ENCODE assay signal across 19 cellular contexts in genomic region chr6:149958124-149958523, GRCh38. TPM values are rescaled to one million over a fixed set of nuclear protein-coding genes. Genes with fewer than 3 reads are reported as not detected.
"Had no signal": no experiment of that assay in that cellular context is flagged by ENCODE, and none has a peak within 500 bp of the region (broad histone marks: within the 10 kb centered on the region; RNA-seq: fewer than 3 reads in every experiment).

No MANE protein-coding gene starts in this region.

RNA-seq across cellular contexts. Expression of gene ULBP1, which starts 5.6 kb away (rescaled TPM):
- total RNA-seq: body of pancreas, cardiac muscle cell had no signal
- polyA plus RNA-seq: cardiac muscle cell had no signal

RNA-seq across cellular contexts. Expression of gene ULBP2, which starts 16.3 kb away (rescaled TPM):
- total RNA-seq: activated T-helper 17 cell treated with anti-CD3 and anti-CD28 coated beads, Interleukin-2, amount 50 U/mL, for 72 hours; cardiac muscle cell had no signal
- polyA plus RNA-seq: cardiac muscle cell had no signal

RNA-seq across cellular contexts. Expression of gene RAET1G, which starts 35.2 kb away (rescaled TPM):
- total RNA-seq: activated CD4-positive, alpha-beta memory T cell treated with anti-CD3 and anti-CD28 coated beads, Interleukin-2, amount 10 ng/mL, durations not matched to agents 7 days and 5 days; activated CD4-positive, alpha-beta T cell treated with anti-CD3 and anti-CD28 coated beads for 36 hours; activated CD4-positive, alpha-beta T cell treated with anti-CD3 and anti-CD28 coated beads, Interleukin-2, amount 10 ng/mL, durations not matched to agents 7 days and 5 days; activated CD8-positive, alpha-beta memory T cell treated with anti-CD3 and anti-CD28 coated beads, Interleukin-2, amount 10 ng/mL, durations not matched to agents 7 days and 5 days; activated CD8-positive, alpha-beta T cell treated with anti-CD3 and anti-CD28 coated beads, Interleukin-2, amount 10 ng/mL, durations not matched to agents 7 days and 5 days; activated naive CD4-positive, alpha-beta T cell treated with anti-CD3 and anti-CD28 coated beads for 36 hours; activated naive CD4-positive, alpha-beta T cell treated with anti-CD3 and anti-CD28 coated beads, Interleukin-2, amount 50 U/mL, for 72 hours; activated naive CD8-positive, alpha-beta T cell treated with anti-CD3 and anti-CD28 coated beads for 36 hours; activated T-cell treated with anti-CD3 and anti-CD28 coated beads, Interleukin-2, amount 50 U/mL, for 4 hours; activated T-cell treated with anti-CD3 and anti-CD28 coated beads, Interleukin-2, amount 50 U/mL, for 72 hours; activated T-helper 17 cell treated with anti-CD3 and anti-CD28 coated beads, Interleukin-2, amount 50 U/mL, for 72 hours; astrocyte; body of pancreas; cardiac muscle cell; T-cell; T-helper 1 cell treated with Interleukin-12 subunit alpha and Interleukin-12 subunit beta and Interleukin-4 antibody, amounts not matched to agents 30 ng/mL and 1 ng/mL, for 36 hours; T-helper 17 cell; T-helper 2 cell treated with Interferon-gamma antibody and Interleukin-4, amounts not matched to agents 100 ng/mL and 5 ng/mL, for 36 hours; WTC11 had no signal
- polyA plus RNA-seq: cardiac muscle cell had no signal
